In genomic region chr22:40221055-40221414, GRCh38 we compare ENCODE assay signal across 16 cellular contexts. TPM values are rescaled to one million over a fixed set of nuclear protein-coding genes. Genes with fewer than 3 reads are reported as not detected.
DNase-seq lines count a peak whose midpoint lies in the region; ATAC-seq, FAIRE-seq and TF ChIP-seq lines count a peak whose summit lies in the region.
"Had no signal": no experiment of that assay in that cellular context is flagged by ENCODE, and none has a peak within 500 bp of the region (broad histone marks: within the 10 kb centered on the region; RNA-seq: fewer than 3 reads in every experiment).

No MANE protein-coding gene starts in this region.

- intact Hi-C loops in activated CD8-positive, alpha-beta T cell treated with anti-CD3 and anti-CD28 coated beads for 36 hours (cut with micrococcal nuclease) = no loop called here
- intact Hi-C loops in endothelial cell of umbilical vein (cut with micrococcal nuclease) (no loop called here), thyroid gland (cut with DNase I) (no loop called here), right lobe of liver (cut with DNase I) (no loop called here)

- POLR2A ChIA-PET in activated CD8-positive, alpha-beta T cell treated with anti-CD3 and anti-CD28 coated beads for 36 hours (lab: Charles Lee) = interaction anchor here (1.5 kb wide), 1 partner anchor 27 kb away, joined by 4 read pairs; no protein-coding TSS in a partner anchor
- POLR2A ChIA-PET in endothelial cell of umbilical vein (lab: Charles Lee) = no interaction called here

- H3K9ac ChIP-seq in endothelial cell of umbilical vein (replicated peaks; ENCODE audit: extremely low read depth, insufficient read depth, low read length) = no peak overlapping the region

- H3K9me3 ChIP-seq in endothelial cell of umbilical vein (replicated peaks; ENCODE audit: control insufficient read depth, insufficient read depth, low read length) = no peaks in the 10 kb centered on the region
- no peaks in the 10 kb centered on the region for H3K9me3 ChIP-seq in thyroid gland
- H3K9me3 ChIP-seq in right lobe of liver = no peaks in the 10 kb centered on the region

- FAIRE-seq in endothelial cell of umbilical vein (lab: Jason Lieb, UNC) = no peak
- FAIRE-seq: GM19239, H1 had no signal

- ATAC-seq in activated CD8-positive, alpha-beta T cell treated with anti-CD3 and anti-CD28 coated beads for 36 hours = no peak
- no peak for ATAC-seq in right lobe of liver
- ATAC-seq in GM21737 (IDR thresholded peaks at IDR 0.05; ENCODE audit: unreplicated experiment) = no peak
- ATAC-seq in GM19467 (IDR thresholded peaks at IDR 0.05; ENCODE audit: unreplicated experiment) = no peak
- ATAC-seq: stimulated activated memory B cell treated with anti-CD40 and anti-IgM and Interleukin-4, amounts not matched to agents 10 μg/mL and 1 μg/mL and 100 μg/mL, for 72 hours had no signal

- peak overlapping the region; percentile 23 for H3K27ac Mint-ChIP-seq in activated CD8-positive, alpha-beta T cell treated with anti-CD3 and anti-CD28 coated beads for 36 hours
- H3K27ac Mint-ChIP-seq in nephron = peak overlapping the region in 2 of 3 experiments; percentile 73 to 78
- H3K27ac Mint-ChIP-seq: stimulated activated memory B cell treated with anti-CD40 and anti-IgM and Interleukin-4, amounts not matched to agents 10 μg/mL and 1 μg/mL and 100 μg/mL, for 72 hours had no signal

- H2AFZ ChIP-seq in endothelial cell of umbilical vein (ENCODE audit: low read depth, low read length) = no peak overlapping the region

- H3K36me3 ChIP-seq in endothelial cell of umbilical vein (ENCODE audit: control insufficient read depth in 2 of 2, extremely low read depth in 1 of 2, insufficient read depth in 2 of 2, low read length in 2 of 2) = no peaks in the 10 kb centered on the region
- no peaks in the 10 kb centered on the region for H3K36me3 ChIP-seq in thyroid gland
- H3K36me3 ChIP-seq in right lobe of liver = no peaks in the 10 kb centered on the region

- no peak overlapping the region for H3K4me3 Mint-ChIP-seq in activated CD8-positive, alpha-beta T cell treated with anti-CD3 and anti-CD28 coated beads for 36 hours
- no peak overlapping the region for H3K4me3 Mint-ChIP-seq in nephron
- H3K4me3 Mint-ChIP-seq: stimulated activated memory B cell treated with anti-CD40 and anti-IgM and Interleukin-4, amounts not matched to agents 10 μg/mL and 1 μg/mL and 100 μg/mL, for 72 hours had no signal

- peaks cover 51% of the 10 kb centered on the region for H3K79me2 ChIP-seq in endothelial cell of umbilical vein (ENCODE audit: control insufficient read depth, insufficient read depth, low read length)

- H3K4me1 ChIP-seq in endothelial cell of umbilical vein (ENCODE audit: control insufficient read depth, extremely low read depth, insufficient read depth, low read length) = peaks cover 8% of the 10 kb centered on the region
- H3K4me1 ChIP-seq in thyroid gland = peaks cover 20 to 38% of the 10 kb centered on the region in 2 donors
- peaks cover 0 to under 1% (median 0%) of the 10 kb centered on the region in 4 donors for H3K4me1 ChIP-seq in right lobe of liver

- no TSS peak for BruUV-seq in endothelial cell of umbilical vein (replicated peaks; lab: Mats Ljungman, UMichigan)

- peaks cover 77% of the 10 kb centered on the region for H3K4me1 Mint-ChIP-seq in activated CD8-positive, alpha-beta T cell treated with anti-CD3 and anti-CD28 coated beads for 36 hours (ENCODE audit: low read depth)
- peaks cover 64% of the 10 kb centered on the region for H3K4me1 Mint-ChIP-seq in nephron

- H3K9me3 Mint-ChIP-seq in activated CD8-positive, alpha-beta T cell treated with anti-CD3 and anti-CD28 coated beads for 36 hours = no peaks in the 10 kb centered on the region
- H3K9me3 Mint-ChIP-seq in nephron = no peaks in the 10 kb centered on the region
- H3K9me3 Mint-ChIP-seq: stimulated activated memory B cell treated with anti-CD40 and anti-IgM and Interleukin-4, amounts not matched to agents 10 μg/mL and 1 μg/mL and 100 μg/mL, for 72 hours had no signal

- no peak overlapping the region for H3K27ac ChIP-seq in endothelial cell of umbilical vein (ENCODE audit: insufficient read depth, low read depth, low read length)
- H3K27ac ChIP-seq in thyroid gland = peak overlapping the region; percentile 1 to 49 (median 14)
- H3K27ac ChIP-seq in right lobe of liver = no peak overlapping the region

- no peak for TF ChIP-seq CTCF in activated CD8-positive, alpha-beta T cell treated with anti-CD3 and anti-CD28 coated beads for 36 hours (IDR thresholded peaks at IDR 0.05)
- TF ChIP-seq CTCF in endothelial cell of umbilical vein (IDR thresholded peaks at IDR 0.05; ENCODE audit: extremely low read depth in 1 of 2, insufficient read depth in 1 of 2, low read depth in 1 of 2, low read length in 2 of 2) (no peak), nephron (IDR thresholded peaks at IDR 0.05; ENCODE audit: unreplicated experiment in 3 of 3) (no peak), thyroid gland (IDR thresholded peaks at IDR 0.05) (no peak), right lobe of liver (IDR thresholded peaks at IDR 0.05) (no peak)

- DNase-seq in activated CD8-positive, alpha-beta T cell treated with anti-CD3 and anti-CD28 coated beads for 36 hours = no peak
- DNase-seq in endothelial cell of umbilical vein (ENCODE audit: low read depth, low spot score) (no peak), thyroid gland (no peak), right lobe of liver (no peak), NOMO-1 treated with DMSO at 0.1 percent for 48 hours (lab: John Stamatoyannopoulos, UW; ENCODE audit: unreplicated experiment) (no peak)
- DNase-seq: activated CD8-positive, alpha-beta memory T cell treated with anti-CD3 and anti-CD28 coated beads for 24 hours; KBM-7; mesenchymal stem cell; posterior cingulate gyrus; stimulated activated CD4-positive, alpha-beta T cell treated with anti-CD3 and anti-CD28 coated beads, Interleukin-4, amount 100 ng/mL, for 1 hour had no signal

- H3K36me3 Mint-ChIP-seq in activated CD8-positive, alpha-beta T cell treated with anti-CD3 and anti-CD28 coated beads for 36 hours (ENCODE audit: low read depth) = peaks cover 7% of the 10 kb centered on the region
- peaks cover 35% of the 10 kb centered on the region for H3K36me3 Mint-ChIP-seq in nephron (ENCODE audit: low read depth)

- 76 to 84% methylated on average over 5 of the region's 5 CpGs for WGBS in thyroid gland, 2 donors
- 81% methylated on average over 4 of the region's 5 CpGs for WGBS in right lobe of liver (ENCODE audit: insufficient coverage, low coverage, low lambda C conversion rate, missing lambda C conversion rate)

- H3K4me3 ChIP-seq in endothelial cell of umbilical vein (replicated peaks in 1 of 3; ENCODE audit: insufficient read depth in 1 of 3, low read depth in 1 of 3, low read length in 3 of 3) = no peak overlapping the region
- no peak overlapping the region for H3K4me3 ChIP-seq in thyroid gland (replicated peaks in 1 of 3)
- no peak overlapping the region for H3K4me3 ChIP-seq in right lobe of liver

- dilution Hi-C loops in endothelial cell of umbilical vein (cut with MboI; ENCODE audit: extremely low pct_ligation_motif_present, low sequenced_read_pairs) = no loop called here

- TF ChIP-seq POLR2A in endothelial cell of umbilical vein (IDR thresholded peaks at IDR 0.05; ENCODE audit: low read depth, low read length) (no peak), thyroid gland (IDR thresholded peaks at IDR 0.05) (no peak), right lobe of liver (IDR thresholded peaks at IDR 0.05) (no peak)

- peak overlapping the region; percentile 63 for H3K4me2 ChIP-seq in endothelial cell of umbilical vein (ENCODE audit: insufficient read depth, low read length)

- H3K27me3 ChIP-seq in endothelial cell of umbilical vein (ENCODE audit: control insufficient read depth in 2 of 2, insufficient read depth in 2 of 2, low read length in 2 of 2) (no peaks in the 10 kb centered on the region), thyroid gland (no peaks in the 10 kb centered on the region), right lobe of liver (no peaks in the 10 kb centered on the region)

- H3K9me1 ChIP-seq in endothelial cell of umbilical vein (replicated peaks; ENCODE audit: control insufficient read depth, extremely low read depth, insufficient read depth, low read length) = no peaks in the 10 kb centered on the region

- H4K20me1 ChIP-seq in endothelial cell of umbilical vein (replicated peaks; ENCODE audit: control insufficient read depth, extremely low read depth, insufficient read depth, low read length) = no peaks in the 10 kb centered on the region

- CTCF ChIA-PET in activated CD8-positive, alpha-beta T cell treated with anti-CD3 and anti-CD28 coated beads for 36 hours (lab: Charles Lee) = interaction anchor here (0.6 to 1.8 kb wide), 5 partner anchors 11 to 725 kb away, joined by 3 to 7 read pairs (median 3); partner anchors contain the start of gene TNRC6B
- CTCF ChIA-PET in endothelial cell of umbilical vein (lab: Charles Lee) = interaction anchor here (1.4 to 1.7 kb wide), 3 partner anchors 9 to 37 kb away, joined by 5 to 7 read pairs (median 6); no protein-coding TSS in a partner anchor

- no peaks in the 10 kb centered on the region for H3K27me3 Mint-ChIP-seq in activated CD8-positive, alpha-beta T cell treated with anti-CD3 and anti-CD28 coated beads for 36 hours
- no peaks in the 10 kb centered on the region for H3K27me3 Mint-ChIP-seq in nephron (ENCODE audit: low read depth)
- H3K27me3 Mint-ChIP-seq: stimulated activated memory B cell treated with anti-CD40 and anti-IgM and Interleukin-4, amounts not matched to agents 10 μg/mL and 1 μg/mL and 100 μg/mL, for 72 hours had no signal

TF ChIP-seq in endothelial cell of umbilical vein, 7 proteins besides CTCF, POLR2A, EP300 and RAD21 (continues in another document):
- TF ChIP-seq MAX (IDR thresholded peaks at IDR 0.05; ENCODE audit: insufficient read depth, insufficient read length) (no peak), POLR2AphosphoS5 (IDR thresholded peaks at IDR 0.05; ENCODE audit: insufficient read depth, low read depth, low read length) (no peak), FOS (IDR thresholded peaks at IDR 0.05; ENCODE audit: borderline replicate concordance, insufficient read depth, low read length) (no peak)

RNA-seq across cellular contexts. Expression of gene TNRC6B, which starts 43.3 kb away (rescaled TPM):
- total RNA-seq in activated CD8-positive, alpha-beta T cell treated with anti-CD3 and anti-CD28 coated beads for 36 hours = 10 to 100 TPM; 42.6 to 45.2 TPM
- total RNA-seq in endothelial cell of umbilical vein (33.3 and 37.2 TPM in 2 replicates), thyroid gland (100 to 1,000 TPM in 2 of 4 donors, 10 to 100 TPM in 2; 46.1 to 202 (median 114) TPM), right lobe of liver (10 to 100 TPM; 13.0 to 27.1 (median 22.7) TPM)
- polyA plus RNA-seq in endothelial cell of umbilical vein = 8.5 and 10.6 TPM in 2 replicates
- polyA plus RNA-seq in endothelial cell of umbilical vein (2011; cell fraction: cytosol; rRNA removed) = 7.3 and 7.7 TPM in 2 replicates
- polyA plus RNA-seq in endothelial cell of umbilical vein (2011; cell fraction: nucleus; rRNA removed) = 16.9 and 21.7 TPM in 2 replicates
- 6.3 and 9.0 TPM in 2 replicates for polyA plus RNA-seq in endothelial cell of umbilical vein (2012)
- 40.4 and 50.1 TPM in 2 replicates for polyA minus RNA-seq in endothelial cell of umbilical vein
- 12.3 TPM for polyA minus RNA-seq in endothelial cell of umbilical vein (2011; cell fraction: cytosol; rRNA and poly(A)+ RNA removed)
- 49.4 and 51.6 TPM in 2 replicates for polyA minus RNA-seq in endothelial cell of umbilical vein (2011; cell fraction: nucleus; rRNA and poly(A)+ RNA removed)

Comparison
In these comparisons a context has a peak if more than half of its experiments do, and no peak if none do; other contexts are left out.
1. H3K27ac ChIP-seq: peak in thyroid gland (3 of 3); none in endothelial cell of umbilical vein (single experiment) and right lobe of liver (0 of 3).